In genomic region chr1:67611841-67612240, GRCh38 we compare ENCODE assay signal across 24 cellular contexts.
DNase-seq lines count a peak whose midpoint lies in the region; ATAC-seq and TF ChIP-seq lines count a peak whose summit lies in the region.
"Had no signal": no experiment of that assay in that cellular context is flagged by ENCODE, and none has a peak within 500 bp of the region (broad histone marks: within the 10 kb centered on the region; RNA-seq: fewer than 3 reads in every experiment).

No MANE protein-coding gene starts in this region.

- H3K4me2 ChIP-seq in BLaER1 = peak overlapping the region; percentile 56

- H3K4me1 ChIP-seq in BLaER1 (peaks cover 21% of the 10 kb centered on the region), endodermal cell (ENCODE audit: control insufficient read depth, insufficient read depth, low read length) (no peaks in the 10 kb centered on the region)
- H3K4me1 ChIP-seq: Caco-2, Peyer's patch had no signal

- H4K20me1 ChIP-seq in BLaER1 = no peaks in the 10 kb centered on the region

- no peaks in the 10 kb centered on the region for H3K27me3 Mint-ChIP-seq in endodermal cell (ENCODE audit: insufficient read depth)
- H3K27me3 Mint-ChIP-seq in nephron (ENCODE audit: low read depth) = no peaks in the 10 kb centered on the region

- H3K27ac Mint-ChIP-seq in endodermal cell (no peak overlapping the region), nephron (peak overlapping the region in 2 of 3 experiments; percentile 16 to 78)
- H3K27ac Mint-ChIP-seq: CD8-positive, alpha-beta T cell; HFFc6 had no signal

- no peaks in the 10 kb centered on the region for H3K36me3 ChIP-seq in BLaER1
- H3K36me3 ChIP-seq in endodermal cell (ENCODE audit: control insufficient read depth, insufficient read depth, low read length) = no peaks in the 10 kb centered on the region
- H3K36me3 ChIP-seq: HAP-1, MG63, Peyer's patch had no signal

- H3K4me3 ChIP-seq in BLaER1 (no peak overlapping the region), endodermal cell (ENCODE audit: low read length) (no peak overlapping the region)
- H3K4me3 ChIP-seq: HAP-1, MG63, Peyer's patch had no signal

- H3K27me3 ChIP-seq in BLaER1 (no peaks in the 10 kb centered on the region), endodermal cell (ENCODE audit: control insufficient read depth, insufficient read depth, low read length, poor library complexity, severe bottlenecking) (no peaks in the 10 kb centered on the region)
- H3K27me3 ChIP-seq: MG63, Peyer's patch had no signal

- H3K9me3 Mint-ChIP-seq in endodermal cell (no peaks in the 10 kb centered on the region), nephron (no peaks in the 10 kb centered on the region)
- H3K9me3 Mint-ChIP-seq: HFFc6 had no signal

- H3K4me3 Mint-ChIP-seq in endodermal cell (no peak overlapping the region), nephron (no peak overlapping the region)
- H3K4me3 Mint-ChIP-seq: CD8-positive, alpha-beta T cell; HFFc6 had no signal

- H3K36me3 Mint-ChIP-seq in endodermal cell (ENCODE audit: low read depth) (no peaks in the 10 kb centered on the region), nephron (ENCODE audit: low read depth) (no peaks in the 10 kb centered on the region)
- H3K36me3 Mint-ChIP-seq: CD8-positive, alpha-beta T cell had no signal

- WGBS in endodermal cell (ENCODE audit: insufficient coverage in 1 of 2, insufficient read length in 1 of 2), 2 experiments = 90 to 97% methylated on average over 3 of the region's 3 CpGs

- peak; percentile 25 for DNase-seq in NCI-H226
- DNase-seq in endodermal cell = peak; percentile 7
- no peak for DNase-seq in NCI-H2227 treated with DMSO at 0.1 percent for 48 hours (lab: John Stamatoyannopoulos, UW)
- DNase-seq: AML-193; Caco-2; CD8-positive, alpha-beta T cell; GOT3; HFFc6; KG1; MG63; NCI-H1105 treated with DMSO at 0.1 percent for 48 hours; NCI-H146; NCI-H2029; NCI-H526 treated with DMSO at 0.1 percent for 48 hours; Peyer's patch; SHP77 treated with DMSO at 0.1 percent for 48 hours; SW 1271 had no signal

- H3K9me3 ChIP-seq in BLaER1 (peaks cover 10% of the 10 kb centered on the region), endodermal cell (ENCODE audit: control insufficient read depth, low read length) (no peaks in the 10 kb centered on the region)
- H3K9me3 ChIP-seq: Caco-2, MG63, Peyer's patch had no signal

- H3K9ac ChIP-seq in BLaER1 (no peak overlapping the region), endodermal cell (ENCODE audit: extremely low read depth, low read length, poor library complexity, severe bottlenecking) (no peak overlapping the region)

- TF ChIP-seq CTCF in endodermal cell (conservative IDR thresholded peaks at IDR 0.05) (no peak), nephron (IDR thresholded peaks at IDR 0.05; ENCODE audit: unreplicated experiment in 3 of 3) (no peak)

- H3K4me1 Mint-ChIP-seq in endodermal cell (peaks cover 5% of the 10 kb centered on the region), nephron (peaks cover 28% of the 10 kb centered on the region)

- ATAC-seq in GM21528 (IDR thresholded peaks at IDR 0.05; ENCODE audit: low FRiP score, unreplicated experiment) (no peak), HG02588 (IDR thresholded peaks at IDR 0.05; ENCODE audit: unreplicated experiment) (no peak), GM19023 (IDR thresholded peaks at IDR 0.05; ENCODE audit: unreplicated experiment) (no peak)
- ATAC-seq: CD8-positive, alpha-beta T cell had no signal

- H3K27ac ChIP-seq in BLaER1 (no peak overlapping the region), endodermal cell (ENCODE audit: low read depth, low read length) (no peak overlapping the region)
- H3K27ac ChIP-seq: C4-2B had no signal
